In genomic region chr9:133992780-133993634, GRCh38 we compare ENCODE assay signal across 8 cellular contexts. TPM values are rescaled to one million over a fixed set of nuclear protein-coding genes. Genes with fewer than 3 reads are reported as not detected.
A peak's percentile ranks its signal among the peaks of the same experiment; 100 is the strongest.
DNase-seq lines count a peak whose midpoint lies in the region; ATAC-seq and TF ChIP-seq lines count a peak whose summit lies in the region.

No MANE protein-coding gene starts in this region.

- H3K4me1 Mint-ChIP-seq in HFFc6 (ENCODE audit: low read depth): peaks cover 19% of the 10 kb centered on the region

- ATAC-seq in left ventricle myocardium superior: peak; percentile 87
- ATAC-seq in GM19328 (IDR thresholded peaks at IDR 0.05; ENCODE audit: unreplicated experiment): no peak

- no peaks in the 10 kb centered on the region for H3K36me3 Mint-ChIP-seq in HFFc6 (ENCODE audit: low read depth)

- H3K4me3 Mint-ChIP-seq in HFFc6: peak overlapping the region; percentile 82

- peaks cover 19% of the 10 kb centered on the region for H3K4me1 ChIP-seq in adipocyte (ENCODE audit: control insufficient read depth, insufficient read depth, low read length)

- H3K9me3 Mint-ChIP-seq in HFFc6: no peaks in the 10 kb centered on the region

- peak overlapping the region; percentile 83 for H3K27ac Mint-ChIP-seq in HFFc6

- H3K9ac ChIP-seq in adipocyte (ENCODE audit: low read length): peak overlapping the region; percentile 96

- H3K27me3 ChIP-seq in adipocyte (replicated peaks; ENCODE audit: control insufficient read depth, insufficient read depth, low read length): peaks cover 14% of the 10 kb centered on the region

- peak overlapping the region; percentile 89 for H3K4me3 ChIP-seq in adipocyte (ENCODE audit: low read length)

- intact Hi-C loops in left ventricle myocardium superior (cut with micrococcal nuclease): no loop called here

- H3K27me3 Mint-ChIP-seq in HFFc6 (ENCODE audit: insufficient read depth): no peaks in the 10 kb centered on the region; the same call in 1 of the 2 replicates

- H3K9me3 ChIP-seq in adipocyte (ENCODE audit: control insufficient read depth, low read length): no peaks in the 10 kb centered on the region

- peak; percentile 69 for TF ChIP-seq CTCF in HFFc6 (IDR thresholded peaks at IDR 0.05)

- no peaks in the 10 kb centered on the region for H3K36me3 ChIP-seq in adipocyte (ENCODE audit: control insufficient read depth, insufficient read depth, low read length, severe bottlenecking)

- DNase-seq in GM04503 (ENCODE audit: low read depth) (peak; percentile 59), HFFc6 (peak; percentile 89), NCI-H1092 treated with DMSO at 0.1 percent for 48 hours (lab: John Stamatoyannopoulos, UW) (peak; percentile 74), SW480 (ENCODE audit: low spot score) (peak; percentile 82), adipocyte (ENCODE audit: low read depth) (peak; percentile 92), left ventricle myocardium superior (peak; percentile 90), retina (peak; percentile 90)

RNA-seq across cellular contexts. Expression of gene VAV2, which starts 0.9 kb away (rescaled TPM):
- total RNA-seq in HFFc6 (2021; fragmentation: NEBNext Ultra II Directional; extraction: Animal tissue kit (Norgen Biotek cat#: 25700)): 10 to 100 TPM; 17.6 to 24.5 (median 21.7) TPM
- 6.1 TPM for total RNA-seq in left ventricle myocardium superior

RNA-seq across cellular contexts. Expression of gene BRD3OS, which starts 32.3 kb away (rescaled TPM):
- 10 to 100 TPM; 28.7 to 36.8 (median 31.1) TPM for total RNA-seq in HFFc6 (2021; fragmentation: NEBNext Ultra II Directional; extraction: Animal tissue kit (Norgen Biotek cat#: 25700))
- total RNA-seq in left ventricle myocardium superior: 4.7 TPM
